In genomic region chr20:30376430-30376766, GRCh38 we compare ENCODE assay signal across 8 cellular contexts.
A peak's percentile ranks its signal among the peaks of the same experiment; 100 is the strongest.
DNase-seq lines count a peak whose midpoint lies in the region; ATAC-seq and TF ChIP-seq lines count a peak whose summit lies in the region.
"Not testable (repeated sequence)": the region's sequence is repeated elsewhere in the genome, so short reads cannot be mapped to it uniquely, and the experiment has no call there.

No MANE protein-coding gene starts in this region.

- CTCF ChIA-PET in activated CD8-positive, alpha-beta T cell treated with anti-CD3 and anti-CD28 coated beads, Interleukin-2, amount 10 ng/mL, durations not matched to agents 7 days and 5 days (lab: Charles Lee): interaction anchor here (1.2 kb wide), 1 partner anchor 10 kb away, joined by 4 read pairs; no protein-coding TSS in a partner anchor

- peak overlapping the region in 1 of 2 experiments; percentile 100; a peak in 2 of 4 replicates for H3K4me3 ChIP-seq in DND-41 (ENCODE audit: low read depth in 1 of 2, low read length in 2 of 2)
- H3K4me3 ChIP-seq in NT2/D1 (ENCODE audit: insufficient read length, low read depth): peak overlapping the region; percentile 36
- peak overlapping the region; percentile 72 to 79 for H3K4me3 ChIP-seq in cardiac fibroblast (replicated peaks in 1 of 2; ENCODE audit: low read depth in 2 of 2, low read length in 2 of 2)
- peak overlapping the region; percentile 79 to 82 for H3K4me3 ChIP-seq in gastroesophageal sphincter
- H3K4me3 ChIP-seq in sigmoid colon: peak overlapping the region; percentile 42 to 90 (median 66)
- peak overlapping the region; percentile 91 for H3K4me3 ChIP-seq in upper lobe of right lung

- peak overlapping the region; percentile 85 for H3K27ac Mint-ChIP-seq in activated CD8-positive, alpha-beta T cell treated with anti-CD3 and anti-CD28 coated beads, Interleukin-2, amount 10 ng/mL, durations not matched to agents 7 days and 5 days
- H3K27ac Mint-ChIP-seq in memory B cell: peak overlapping the region; percentile 95

- H3K36me3 ChIP-seq in DND-41 (ENCODE audit: insufficient read depth, low read length); NT2/D1 (ENCODE audit: insufficient read depth, insufficient read length, low read length); gastroesophageal sphincter; sigmoid colon; upper lobe of right lung: not testable (repeated sequence)

- H4K20me1 ChIP-seq in DND-41 (ENCODE audit: insufficient read depth, low read length): not testable (repeated sequence)

- peak overlapping the region; percentile 77 for H3K4me2 ChIP-seq in DND-41 (ENCODE audit: insufficient read depth, low read length)

- not testable (repeated sequence) for H3K9me3 Mint-ChIP-seq in activated CD8-positive, alpha-beta T cell treated with anti-CD3 and anti-CD28 coated beads, Interleukin-2, amount 10 ng/mL, durations not matched to agents 7 days and 5 days (ENCODE audit: insufficient read depth); memory B cell

- H3K9me3 ChIP-seq in DND-41 (ENCODE audit: insufficient read depth, low read length, severe bottlenecking); NT2/D1 (ENCODE audit: insufficient read depth, low read length); gastroesophageal sphincter; sigmoid colon; upper lobe of right lung: not testable (repeated sequence)

- peak overlapping the region; percentile 1; the same call in 1 of the 2 replicates for H3K27ac ChIP-seq in DND-41 (ENCODE audit: low read length)
- H3K27ac ChIP-seq in gastroesophageal sphincter: peak overlapping the region in 3 of 4 donors; percentile 31 to 85 (median 77)
- peak overlapping the region in 3 of 4 donors; percentile 73 to 79 (median 75) for H3K27ac ChIP-seq in sigmoid colon
- H3K27ac ChIP-seq in upper lobe of right lung: peak overlapping the region; percentile 78

- peaks cover 22% of the 10 kb centered on the region for H3K4me1 Mint-ChIP-seq in activated CD8-positive, alpha-beta T cell treated with anti-CD3 and anti-CD28 coated beads, Interleukin-2, amount 10 ng/mL, durations not matched to agents 7 days and 5 days (ENCODE audit: low read depth)
- peaks cover 18% of the 10 kb centered on the region for H3K4me1 Mint-ChIP-seq in memory B cell

- H3K9ac ChIP-seq in DND-41 (ENCODE audit: low read depth, low read length) (peak overlapping the region; percentile 99), NT2/D1 (ENCODE audit: insufficient read length, low read depth) (peak overlapping the region; percentile 50)

- DNase-seq in DND-41; NT2/D1 (ENCODE audit: low read depth, low spot score); activated CD8-positive, alpha-beta T cell treated with anti-CD3 and anti-CD28 coated beads, Interleukin-2, amount 10 ng/mL, durations not matched to agents 7 days and 5 days; cardiac fibroblast (ENCODE audit: low read depth in 2 of 2); memory B cell (ENCODE audit: low spot score in 2 of 2); sigmoid colon; upper lobe of right lung: not testable (repeated sequence)

- TF ChIP-seq POLR2A in gastroesophageal sphincter (IDR thresholded peaks at IDR 0.05); sigmoid colon (IDR thresholded peaks at IDR 0.05): not testable (repeated sequence)

- H3K4me1 ChIP-seq in DND-41 (ENCODE audit: insufficient read depth, low read length): peaks cover 22% of the 10 kb centered on the region
- H3K4me1 ChIP-seq in NT2/D1 (ENCODE audit: insufficient read depth, insufficient read length); upper lobe of right lung: not testable (repeated sequence)
- H3K4me1 ChIP-seq in gastroesophageal sphincter: peaks cover 0 to 17% (median 0%) of the 10 kb centered on the region in 3 donors
- H3K4me1 ChIP-seq in sigmoid colon: peaks cover 0 to 17% (median 4%) of the 10 kb centered on the region in 4 donors

- peak overlapping the region; percentile 93 for H3K4me3 Mint-ChIP-seq in activated CD8-positive, alpha-beta T cell treated with anti-CD3 and anti-CD28 coated beads, Interleukin-2, amount 10 ng/mL, durations not matched to agents 7 days and 5 days
- peak overlapping the region; percentile 97 for H3K4me3 Mint-ChIP-seq in memory B cell

- H3K27me3 Mint-ChIP-seq in activated CD8-positive, alpha-beta T cell treated with anti-CD3 and anti-CD28 coated beads, Interleukin-2, amount 10 ng/mL, durations not matched to agents 7 days and 5 days (ENCODE audit: low read depth); memory B cell: not testable (repeated sequence)

- peaks cover 15% of the 10 kb centered on the region for H3K36me3 Mint-ChIP-seq in activated CD8-positive, alpha-beta T cell treated with anti-CD3 and anti-CD28 coated beads, Interleukin-2, amount 10 ng/mL, durations not matched to agents 7 days and 5 days (ENCODE audit: low read depth)
- not testable (repeated sequence) for H3K36me3 Mint-ChIP-seq in memory B cell

- not testable (repeated sequence) for TF ChIP-seq CTCF in DND-41 (IDR thresholded peaks at IDR 0.05; ENCODE audit: borderline replicate concordance, extremely low read depth, low read length, poor library complexity, severe bottlenecking); cardiac fibroblast (IDR thresholded peaks at IDR 0.05; ENCODE audit: low read depth, low read length); gastroesophageal sphincter (IDR thresholded peaks at IDR 0.05); sigmoid colon (IDR thresholded peaks at IDR 0.05); upper lobe of right lung (IDR thresholded peaks at IDR 0.05)

- not testable (repeated sequence) for TF ChIP-seq EP300 in gastroesophageal sphincter (IDR thresholded peaks at IDR 0.05); sigmoid colon (IDR thresholded peaks at IDR 0.05)

- not testable (repeated sequence) for H3K27me3 ChIP-seq in DND-41 (ENCODE audit: insufficient read depth, low read length, poor library complexity); NT2/D1 (ENCODE audit: insufficient read depth, insufficient read length); gastroesophageal sphincter; sigmoid colon; upper lobe of right lung

- not testable (repeated sequence) for ATAC-seq in DND-41 (ENCODE audit: insufficient read depth, low read depth); activated CD8-positive, alpha-beta T cell treated with anti-CD3 and anti-CD28 coated beads, Interleukin-2, amount 10 ng/mL, durations not matched to agents 7 days and 5 days; gastroesophageal sphincter; memory B cell (ENCODE audit: low read depth); upper lobe of right lung

- H3K79me2 ChIP-seq in DND-41 (ENCODE audit: insufficient read depth, low read length): peaks cover 19% of the 10 kb centered on the region

- POLR2A ChIA-PET in activated CD8-positive, alpha-beta T cell treated with anti-CD3 and anti-CD28 coated beads, Interleukin-2, amount 10 ng/mL, durations not matched to agents 7 days and 5 days (lab: Charles Lee): not testable (repeated sequence)

- 75 to 87% methylated on average over 4 to 11 of the region's 14 CpGs for WGBS in gastroesophageal sphincter (ENCODE audit: low coverage in 1 of 2), 2 donors
- 64 to 74% methylated on average over 14 of the region's 14 CpGs for WGBS in sigmoid colon, 2 donors

- H2AFZ ChIP-seq in DND-41 (ENCODE audit: low read depth, low read length): peak overlapping the region; percentile 100

- intact Hi-C loops in sigmoid colon (cut with DNase I); upper lobe of right lung (cut with DNase I): not testable (repeated sequence)

Comparison
In these comparisons a context has a peak if more than half of its experiments do, and no peak if none do; other contexts are left out.
1. H3K27ac ChIP-seq: peak in every context shown above with its lines; median percentile 78 in upper lobe of right lung; 77 in gastroesophageal sphincter; 75 in sigmoid colon; 1 in DND-41.